ENCODE assay signal across 8 cellular contexts in the genomic region with DNA sequence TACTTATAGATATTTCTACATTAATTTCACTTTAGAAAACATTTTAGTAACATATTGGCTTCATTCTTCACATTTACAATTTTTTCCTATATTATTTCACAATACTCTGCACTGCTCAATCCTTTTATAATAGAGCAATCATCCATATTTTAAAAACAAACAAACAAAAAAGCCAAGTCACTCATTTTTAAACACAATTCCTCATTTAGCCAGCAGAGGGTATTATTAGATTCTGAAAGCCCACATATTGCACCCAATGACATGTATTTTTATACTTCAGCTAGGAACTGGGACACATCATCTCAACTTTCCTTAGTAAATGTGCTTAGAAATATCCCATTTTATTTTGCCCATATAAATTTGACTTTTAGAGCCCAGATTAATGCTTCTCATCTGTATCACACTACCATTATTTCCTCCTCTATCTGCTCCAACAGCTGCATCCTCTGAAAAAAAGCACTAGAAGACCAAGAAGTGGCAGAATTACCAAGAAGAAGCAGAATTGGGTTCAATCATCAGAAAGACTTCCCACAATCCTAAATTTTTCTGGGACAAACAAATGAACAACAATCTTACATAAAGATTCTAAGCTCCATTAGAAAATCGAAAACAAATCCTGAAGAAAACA. TPM values are rescaled to one million over a fixed set of nuclear protein-coding genes. Genes with fewer than 3 reads are reported as not detected.
A peak's percentile ranks its signal among the peaks of the same experiment; 100 is the strongest.
DNase-seq lines count a peak whose midpoint lies in the region; ATAC-seq, FAIRE-seq and TF ChIP-seq lines count a peak whose summit lies in the region.

No MANE protein-coding gene starts in this region.

- POLR2A ChIA-PET in H1 (lab: Charles Lee; ENCODE audit: partially characterized antibody) = no interaction called here
- POLR2A ChIA-PET in naive thymus-derived CD4-positive, alpha-beta T cell (lab: Charles Lee) = interaction anchor here (0.6 kb wide), 1 partner anchor 145 kb away, joined by 3 read pairs; no protein-coding TSS in a partner anchor

- H3K27me3 ChIP-seq in H1 (replicated peaks in 1 of 4; ENCODE audit: control insufficient read depth in 3 of 4, extremely low read depth in 1 of 4, insufficient read depth in 3 of 4, low read length in 3 of 4) = no peaks in the 10 kb centered on the region
- H3K27me3 ChIP-seq in naive thymus-derived CD4-positive, alpha-beta T cell (ENCODE audit: control insufficient read depth in 2 of 2, insufficient read depth in 2 of 2, low read length in 2 of 2) = no peaks in the 10 kb centered on the region

- no peak overlapping the region for H2BK15ac ChIP-seq in H1 (ENCODE audit: low read length)

- no peak overlapping the region for H3K4me2 ChIP-seq in H1 (ENCODE audit: insufficient read depth in 1 of 2, low read depth in 2 of 2, low read length in 2 of 2)

- H2BK120ac ChIP-seq in H1 (replicated peaks; ENCODE audit: low read depth, low read length) = no peak overlapping the region

- H3K23ac ChIP-seq in H1 (ENCODE audit: insufficient read length) = no peak overlapping the region

- H3K79me2 ChIP-seq in H1 (ENCODE audit: control insufficient read depth in 1 of 2, insufficient read depth in 2 of 2, low read length in 2 of 2) = no peaks in the 10 kb centered on the region

- no peak overlapping the region for H3K14ac ChIP-seq in H1 (ENCODE audit: insufficient read length)

- H3K27ac Mint-ChIP-seq in naive thymus-derived CD4-positive, alpha-beta T cell = no peak overlapping the region

- no peaks in the 10 kb centered on the region for H3K36me3 ChIP-seq in H1 (ENCODE audit: control insufficient read depth in 2 of 4, insufficient read depth in 4 of 4, low read length in 3 of 4)
- H3K36me3 ChIP-seq in naive thymus-derived CD4-positive, alpha-beta T cell (ENCODE audit: control insufficient read depth in 2 of 3, insufficient read depth in 3 of 3, low read length in 3 of 3) = no peaks in the 10 kb centered on the region

- peak; percentile 39 for DNase-seq in SIG-M5 treated with dmso at 0.1 percent for 504 hours (lab: John Stamatoyannopoulos, UW; ENCODE audit: unreplicated experiment)
- DNase-seq in SIG-M5 (lab: John Stamatoyannopoulos, UW) = no peak
- peak; percentile 80 for DNase-seq in NCI-H460 (ENCODE audit: extremely low read depth, low read depth)
- no peak for DNase-seq in H1 (ENCODE audit: low read depth in 1 of 2, low spot score in 2 of 2)
- DNase-seq in naive thymus-derived CD4-positive, alpha-beta T cell = peak in 5 of 9 donors; percentile 8 to 21 (median 17)
- no peak for DNase-seq in cortex of kidney (lab: John Stamatoyannopoulos, UW)
- no peak for DNase-seq in activated gamma-delta T cell (lab: John Stamatoyannopoulos, UW)

- CTCF ChIA-PET in H1 (lab: Charles Lee; ENCODE audit: partially characterized antibody) = interaction anchor here (0.9 to 4.9 kb wide), 11 partner anchors 9 to 119 kb away, joined by 3 to 67 read pairs (median 3); no protein-coding TSS in a partner anchor
- CTCF ChIA-PET in naive thymus-derived CD4-positive, alpha-beta T cell (lab: Charles Lee) = interaction anchor here (0.7 to 2.1 kb wide), 4 partner anchors 110 to 291 kb away, joined by 3 to 21 read pairs (median 6); no protein-coding TSS in a partner anchor

- 85% methylated on average over 1 of the region's 1 CpG; no CpG with 5 or more reads in 1 of the 2 experiments for WGBS in H1 (ENCODE audit: extremely low coverage in 1 of 2, insufficient coverage in 1 of 2, insufficient read length in 1 of 2, insufficient replicate concordance in 2 of 2, low coverage in 1 of 2, low lambda C conversion rate in 2 of 2, missing lambda C conversion rate in 1 of 2), 2 experiments

- H3K36me3 Mint-ChIP-seq in naive thymus-derived CD4-positive, alpha-beta T cell = no peaks in the 10 kb centered on the region

- no peak overlapping the region for H2AFZ ChIP-seq in H1 (ENCODE audit: low read length)

- H3K56ac ChIP-seq in H1 (replicated peaks; ENCODE audit: insufficient read length, low read depth, low read length) = no peak overlapping the region

- no peak overlapping the region for H2AK5ac ChIP-seq in H1 (ENCODE audit: low read depth, low read length)

- ATAC-seq in naive thymus-derived CD4-positive, alpha-beta T cell = no peak
- no peak for ATAC-seq in HG03108 (IDR thresholded peaks at IDR 0.05; ENCODE audit: unreplicated experiment)

- H2BK20ac ChIP-seq in H1 (ENCODE audit: low read length) = no peak overlapping the region

- no peaks in the 10 kb centered on the region for H4K20me1 ChIP-seq in H1 (replicated peaks in 1 of 2; ENCODE audit: control insufficient read depth in 1 of 2, insufficient read depth in 2 of 2, low read length in 2 of 2)

- H3K23me2 ChIP-seq in H1 (ENCODE audit: low read depth, low read length) = no peaks in the 10 kb centered on the region

- H4K91ac ChIP-seq in H1 (replicated peaks; ENCODE audit: insufficient read length, low read length) = no peak overlapping the region

- no peak overlapping the region for H3K4ac ChIP-seq in H1 (replicated peaks; ENCODE audit: insufficient read length, low read depth, low read length)

- peak in 2 of 3 experiments; percentile 21 to 42; a peak in 2 of 4 replicates for TF ChIP-seq CTCF in H1 (IDR thresholded peaks at IDR 0.05; ENCODE audit: control extremely low read depth in 1 of 3, insufficient read depth in 1 of 3, low read depth in 1 of 3, low read length in 3 of 3)

- no peak for TF ChIP-seq POLR2A in H1 (IDR thresholded peaks at IDR 0.05; ENCODE audit: control extremely low read depth in 1 of 2, low read depth in 2 of 2, low read length in 2 of 2)

- H3K4me1 ChIP-seq in H1 (replicated peaks in 1 of 4; ENCODE audit: control insufficient read depth in 3 of 4, insufficient read depth in 4 of 4, low read length in 3 of 4) = no peaks in the 10 kb centered on the region
- no peaks in the 10 kb centered on the region for H3K4me1 ChIP-seq in naive thymus-derived CD4-positive, alpha-beta T cell (ENCODE audit: control insufficient read depth in 2 of 2, insufficient read depth in 2 of 2, low read length in 2 of 2)

- H3K27ac ChIP-seq in H1 (ENCODE audit: low read depth, low read length) = no peak overlapping the region
- H3K27ac ChIP-seq in naive thymus-derived CD4-positive, alpha-beta T cell (ENCODE audit: low read depth, low read length) = no peak overlapping the region

- H3K27me3 Mint-ChIP-seq in naive thymus-derived CD4-positive, alpha-beta T cell = peaks cover 0 to 32% (median 0%) of the 10 kb centered on the region in 5 donors

- H4K5ac ChIP-seq in H1 (ENCODE audit: insufficient read length, low read depth, low read length) = no peak overlapping the region

- TF ChIP-seq RAD21 in H1 (IDR thresholded peaks at IDR 0.05 in 1 of 2, conservative IDR thresholded peaks at IDR 0.05 in 1 of 2; ENCODE audit: low read depth in 2 of 2, low read length in 2 of 2) = peak; percentile 47 to 54

- no peak for TF ChIP-seq EP300 in H1 (IDR thresholded peaks at IDR 0.05; ENCODE audit: borderline replicate concordance in 1 of 2, low read depth in 2 of 2, low read length in 2 of 2)

- intact Hi-C loops in naive thymus-derived CD4-positive, alpha-beta T cell (cut with micrococcal nuclease) = loop anchor here (1.0 to 10.0 kb wide), 5 partner anchors 30 to 1231 kb away; a partner anchor contains a TSS

- no peak overlapping the region for H3K4me3 ChIP-seq in H1 (ENCODE audit: extremely low read depth in 1 of 4, insufficient read depth in 2 of 4, low read depth in 3 of 4, low read length in 4 of 4)
- no peak overlapping the region for H3K4me3 ChIP-seq in naive thymus-derived CD4-positive, alpha-beta T cell (ENCODE audit: low read length)

- H3K9me3 Mint-ChIP-seq in naive thymus-derived CD4-positive, alpha-beta T cell = peaks cover 0 to 4% (median 0%) of the 10 kb centered on the region in 11 donors

- no peak overlapping the region for H3K18ac ChIP-seq in H1 (ENCODE audit: extremely low read depth, low read length)

- H2BK12ac ChIP-seq in H1 (ENCODE audit: low read depth, low read length) = no peak overlapping the region

- no peaks in the 10 kb centered on the region for H3K9me3 ChIP-seq in H1 (ENCODE audit: insufficient read depth in 2 of 2, low read depth in 1 of 2, low read length in 1 of 2)
- no peaks in the 10 kb centered on the region for H3K9me3 ChIP-seq in naive thymus-derived CD4-positive, alpha-beta T cell (ENCODE audit: control insufficient read depth in 2 of 3, low read length in 3 of 3)

- no peak for FAIRE-seq in H1 (lab: Jason Lieb, UNC)

- H3K4me1 Mint-ChIP-seq in naive thymus-derived CD4-positive, alpha-beta T cell = no peaks in the 10 kb centered on the region

- no peak overlapping the region for H2BK5ac ChIP-seq in H1 (ENCODE audit: low read depth, low read length)

- no peak overlapping the region for H4K8ac ChIP-seq in H1 (ENCODE audit: extremely low read depth, insufficient read depth, low read length)

- H3K79me1 ChIP-seq in H1 (ENCODE audit: low read depth, low read length) = no peaks in the 10 kb centered on the region

- H3K9ac ChIP-seq in H1 (replicated peaks in 1 of 4; ENCODE audit: extremely low read depth in 1 of 4, low read depth in 3 of 4, low read length in 3 of 4) = no peak overlapping the region

- no peak overlapping the region for H3K4me3 Mint-ChIP-seq in naive thymus-derived CD4-positive, alpha-beta T cell

TF ChIP-seq in H1, 55 proteins besides CTCF, POLR2A, EP300 and RAD21:
- TF ChIP-seq TBP (IDR thresholded peaks at IDR 0.05; ENCODE audit: low read depth, low read length) (no peak), TAF1 (IDR thresholded peaks at IDR 0.05; ENCODE audit: low read depth, low read length) (no peak), BACH1 (IDR thresholded peaks at IDR 0.05; ENCODE audit: low read length) (peak; percentile 64; the same call in 1 of the 2 replicates), GTF2F1 (IDR thresholded peaks at IDR 0.05; ENCODE audit: borderline replicate concordance, low read depth, low read length) (no peak)

RNA-seq across cellular contexts. Expression of a gene that starts 29.5 kb away (rescaled TPM):
- 0.23 and 0.47 TPM in 2 replicates for total RNA-seq in NCI-H460 (2014; rRNA removed; shearing (Covaris generic))
- polyA plus RNA-seq in NCI-H460 (2014; cell fraction: nucleus; rRNA removed) = not detected in 2 replicates
- 1.5 TPM in 2 replicates for total RNA-seq in H1 (2021; fragmentation: NEBNext Ultra II Directional; extraction: Animal tissue kit (Norgen Biotek cat#: 25700))
- 1.3 TPM in 2 replicates for polyA plus RNA-seq in H1 (2011; rRNA removed)
- polyA plus RNA-seq in H1 (2011; cell fraction: cytosol; rRNA removed) = 1.5 TPM
- polyA plus RNA-seq in H1 (2011; cell fraction: nucleus; rRNA removed) = 7.9 TPM
- polyA plus RNA-seq in H1 (2012, experiment 1 of 2) = 1.4 to 2.8 TPM (median 2.4 TPM) in 4 replicates
- polyA plus RNA-seq in H1 (2012, experiment 2 of 2) = 0.47 TPM
- polyA plus RNA-seq in H1 (2013, experiment 1 of 2) = 3.4 TPM
- 3.6 TPM for polyA plus RNA-seq in H1 (2013, experiment 2 of 2)
- polyA minus RNA-seq in H1 (2011; rRNA and poly(A)+ RNA removed) = 26.5 and 44.1 TPM in 2 replicates
- polyA minus RNA-seq in H1 (2011; cell fraction: cytosol; rRNA and poly(A)+ RNA removed) = 7.6 TPM
- 141 TPM for polyA minus RNA-seq in H1 (2011; cell fraction: nucleus; rRNA and poly(A)+ RNA removed)
- total RNA-seq in naive thymus-derived CD4-positive, alpha-beta T cell = under 1 TPM in 4 of 5 experiments, not detected in 1; 0.43 to 0.84 (median 0.73) TPM
- under 1 TPM in 1 of 2 donors, not detected in 1; 0.59 TPM for polyA plus RNA-seq in naive thymus-derived CD4-positive, alpha-beta T cell

Comparison
In these comparisons a context has a peak if more than half of its experiments do, and no peak if none do; other contexts are left out.
1. DNase-seq: peak in SIG-M5 treated with dmso at 0.1 percent for 504 hours (single experiment), NCI-H460 (single experiment) and naive thymus-derived CD4-positive, alpha-beta T cell (5 of 9); none in SIG-M5 (single experiment), H1 (0 of 2), cortex of kidney (single experiment) and activated gamma-delta T cell (single experiment).